Comparison of ENCODE assay signal across 15 cellular contexts in genomic region chr21:33355355-33355754, GRCh38. TPM values are rescaled to one million over a fixed set of nuclear protein-coding genes. Genes with fewer than 3 reads are reported as not detected.
DNase-seq lines count a peak whose midpoint lies in the region; ATAC-seq, FAIRE-seq and TF ChIP-seq lines count a peak whose summit lies in the region.
"Had no signal": no experiment of that assay in that cellular context is flagged by ENCODE, and none has a peak within 500 bp of the region (broad histone marks: within the 10 kb centered on the region; RNA-seq: fewer than 3 reads in every experiment).

No MANE protein-coding gene starts in this region.

- POLR2A ChIA-PET in activated CD8-positive, alpha-beta T cell treated with anti-CD3 and anti-CD28 coated beads for 36 hours (lab: Charles Lee) = interaction anchor here (1.1 kb wide), 1 partner anchor 117 kb away, joined by 3 read pairs; no protein-coding TSS in a partner anchor

- no peak for TF ChIP-seq CTCF in CD14-positive monocyte (IDR thresholded peaks at IDR 0.05)
- TF ChIP-seq CTCF in activated CD8-positive, alpha-beta T cell treated with anti-CD3 and anti-CD28 coated beads for 36 hours (IDR thresholded peaks at IDR 0.05) = no peak

- FAIRE-seq in A204.1 (lab: Jason Lieb, UNC) = peak; percentile 81
- FAIRE-seq: pancreas had no signal

- H3K9me3 Mint-ChIP-seq in CD14-positive monocyte = no peaks in the 10 kb centered on the region
- H3K9me3 Mint-ChIP-seq in activated CD8-positive, alpha-beta T cell treated with anti-CD3 and anti-CD28 coated beads for 36 hours = no peaks in the 10 kb centered on the region
- H3K9me3 Mint-ChIP-seq: HFFc6 had no signal

- peaks cover 0 to 2% (median 0%) of the 10 kb centered on the region in 3 donors for H3K27me3 Mint-ChIP-seq in CD14-positive monocyte (ENCODE audit: low read depth in 3 of 3)
- no peaks in the 10 kb centered on the region for H3K27me3 Mint-ChIP-seq in activated CD8-positive, alpha-beta T cell treated with anti-CD3 and anti-CD28 coated beads for 36 hours

- intact Hi-C loops in CD14-positive monocyte (cut with micrococcal nuclease) = no loop called here
- intact Hi-C loops in activated CD8-positive, alpha-beta T cell treated with anti-CD3 and anti-CD28 coated beads for 36 hours (cut with micrococcal nuclease) = no loop called here

- DNase-seq in CD14-positive monocyte (ENCODE audit: low spot score) (no peak), fibroblast of peridontal ligament (ENCODE audit: extremely low read depth) (peak; percentile 16), UCSD-AML1 (lab: John Stamatoyannopoulos, UW; ENCODE audit: unreplicated experiment) (no peak)
- no peak for DNase-seq in activated CD8-positive, alpha-beta T cell treated with anti-CD3 and anti-CD28 coated beads for 36 hours
- DNase-seq in activated CD8-positive, alpha-beta memory T cell treated with anti-CD3 and anti-CD28 coated beads, Interleukin-2, amount 50 U/mL, for 4 hours = no peak
- DNase-seq: DMS79 treated with DMSO at 0.1 percent for 48 hours; effector CD8-positive, alpha-beta T cell; HFFc6; kidney glomerular epithelial cell; mucosa of descending colon; NCI-H1930; pancreas; stimulated activated CD4-positive, alpha-beta T cell treated with anti-CD3 and anti-CD28 coated beads, Interleukin-4, amount 100 ng/mL, for 1 hour had no signal

- H3K36me3 Mint-ChIP-seq in CD14-positive monocyte = peaks cover 48 to 63% of the 10 kb centered on the region in 2 donors
- H3K36me3 Mint-ChIP-seq in activated CD8-positive, alpha-beta T cell treated with anti-CD3 and anti-CD28 coated beads for 36 hours (ENCODE audit: low read depth) = peaks cover 10% of the 10 kb centered on the region

- no peak for ATAC-seq in activated CD8-positive, alpha-beta T cell treated with anti-CD3 and anti-CD28 coated beads for 36 hours
- ATAC-seq in GM21447 (IDR thresholded peaks at IDR 0.05; ENCODE audit: unreplicated experiment) = no peak
- ATAC-seq: mucosa of descending colon, pancreas had no signal

- no peak overlapping the region for H3K4me3 Mint-ChIP-seq in CD14-positive monocyte
- H3K4me3 Mint-ChIP-seq in activated CD8-positive, alpha-beta T cell treated with anti-CD3 and anti-CD28 coated beads for 36 hours = no peak overlapping the region
- H3K4me3 Mint-ChIP-seq: HFFc6 had no signal

- CTCF ChIA-PET in activated CD8-positive, alpha-beta T cell treated with anti-CD3 and anti-CD28 coated beads for 36 hours (lab: Charles Lee) = interaction anchor here (0.6 to 1.3 kb wide), 4 partner anchors 9 to 159 kb away, joined by 3 read pairs; no protein-coding TSS in a partner anchor

- peak overlapping the region in 5 of 7 donors; percentile 1 to 91 (median 50) for H3K27ac Mint-ChIP-seq in CD14-positive monocyte
- H3K27ac Mint-ChIP-seq in activated CD8-positive, alpha-beta T cell treated with anti-CD3 and anti-CD28 coated beads for 36 hours = peak overlapping the region; percentile 62
- H3K27ac Mint-ChIP-seq: HFFc6 had no signal

- peaks cover 16% of the 10 kb centered on the region for H3K4me1 Mint-ChIP-seq in CD14-positive monocyte
- H3K4me1 Mint-ChIP-seq in activated CD8-positive, alpha-beta T cell treated with anti-CD3 and anti-CD28 coated beads for 36 hours (ENCODE audit: low read depth) = peaks cover 11% of the 10 kb centered on the region

RNA-seq across cellular contexts. Expression of gene IFNAR1, which starts 30.6 kb away (rescaled TPM):
- polyA plus RNA-seq in CD14-positive monocyte = 10 to 100 TPM; 56.2 to 95.3 TPM
- total RNA-seq in activated CD8-positive, alpha-beta T cell treated with anti-CD3 and anti-CD28 coated beads for 36 hours = 10 to 100 TPM; 25.6 to 30.3 TPM

RNA-seq across cellular contexts. Expression of gene IFNGR2, which starts 47.9 kb away (rescaled TPM):
- polyA plus RNA-seq in CD14-positive monocyte = 100 to 1,000 TPM; 204 to 324 TPM
- total RNA-seq in activated CD8-positive, alpha-beta T cell treated with anti-CD3 and anti-CD28 coated beads for 36 hours = 1 to 10 TPM; 7.8 to 9.8 TPM
